In genomic region chr12:26471560-26471959, GRCh38 we compare ENCODE assay signal across 9 cellular contexts.
A peak's percentile ranks its signal among the peaks of the same experiment; 100 is the strongest.
DNase-seq lines count a peak whose midpoint lies in the region; ATAC-seq, FAIRE-seq and TF ChIP-seq lines count a peak whose summit lies in the region.
"Had no signal": no experiment of that assay in that cellular context is flagged by ENCODE, and none has a peak within 500 bp of the region (broad histone marks: within the 10 kb centered on the region; RNA-seq: fewer than 3 reads in every experiment).

No MANE protein-coding gene starts in this region.

- H4K20me1 ChIP-seq in GM12878 (ENCODE audit: control insufficient read depth, insufficient read depth) = no peaks in the 10 kb centered on the region; the same call in 1 of the 2 replicates

- TF ChIP-seq CTCF in GM12878 (IDR thresholded peaks at IDR 0.05 in 2 of 3, conservative IDR thresholded peaks at IDR 0.05 in 1 of 3; ENCODE audit: control insufficient read depth in 2 of 3, extremely low read depth in 1 of 3, insufficient read depth in 1 of 3, low read depth in 3 of 3, low read length in 3 of 3) = peak in 1 of 3 experiments; percentile 21; a peak in 1 of 6 replicates

- peaks cover 0 to 12% of the 10 kb centered on the region in 2 experiments; a peak in 3 of 4 replicates for H3K36me3 ChIP-seq in GM12878 (ENCODE audit: control insufficient read depth in 2 of 2, insufficient read depth in 2 of 2, low read length in 1 of 2)

- H3K4me2 ChIP-seq in GM12878 (ENCODE audit: control insufficient read depth, insufficient read depth) = peak overlapping the region; percentile 31; the same call in 1 of the 2 replicates

- RAD21 ChIA-PET in GM12878 (lab: Charles Lee; ENCODE audit: unreplicated experiment) = no interaction called here

- H3K9me3 Mint-ChIP-seq in stimulated activated naive B cell treated with anti-CD40 and anti-IgM and Interleukin-4, amounts not matched to agents 10 μg/mL and 1 μg/mL and 100 μg/mL, for 72 hours = no peaks in the 10 kb centered on the region

- intact Hi-C loops in GM12878 (cut with micrococcal nuclease; ENCODE audit: unreplicated experiment) = loop anchor here (2.0 kb wide), 1 partner anchor 353 kb away; no protein-coding TSS in a partner anchor

- CTCF ChIA-PET in GM12878 (lab: Yijun Ruan, JAX) = no interaction called here

- DNase-seq in GM04504 (ENCODE audit: low read depth) = peak; percentile 17
- DNase-seq in GM12878 (ENCODE audit: low read depth, low spot score) = peak; percentile 82
- DNase-seq in stimulated activated naive B cell treated with anti-CD40 and anti-IgM and Interleukin-4, amounts not matched to agents 10 μg/mL and 1 μg/mL and 100 μg/mL, for 72 hours = peak; percentile 26
- DNase-seq in activated CD4-positive, CD25-positive, alpha-beta regulatory T cell treated with anti-CD3 and anti-CD28 coated beads, Interleukin-2, amount 50 U/mL, for 72 hours = no peak
- no peak for DNase-seq in DMS114 treated with DMSO at 0.1 percent for 48 hours (lab: John Stamatoyannopoulos, UW; ENCODE audit: unreplicated experiment)
- no peak for DNase-seq in NCI-H2227 treated with DMSO at 0.1 percent for 48 hours (lab: John Stamatoyannopoulos, UW)

- H3K9ac ChIP-seq in GM12878 (ENCODE audit: control insufficient read depth, insufficient read depth, low read length) = no peak overlapping the region

- no peaks in the 10 kb centered on the region for H3K27me3 ChIP-seq in GM12878 (replicated peaks in 1 of 2; ENCODE audit: control insufficient read depth in 2 of 2, insufficient read depth in 2 of 2, low read length in 1 of 2)

- no peaks in the 10 kb centered on the region for H3K79me2 ChIP-seq in GM12878 (ENCODE audit: control insufficient read depth, insufficient read depth, low read length)

- H3K4me1 Mint-ChIP-seq in stimulated activated naive B cell treated with anti-CD40 and anti-IgM and Interleukin-4, amounts not matched to agents 10 μg/mL and 1 μg/mL and 100 μg/mL, for 72 hours = peaks cover 26 to 36% of the 10 kb centered on the region in 2 donors

- peak; percentile 36; the same call in 1 of the 2 replicates for TF ChIP-seq RAD21 in GM12878 (IDR thresholded peaks at IDR 0.05; ENCODE audit: insufficient read depth, low read depth, low read length)

- SMC1A ChIA-PET in GM12878 (lab: Charles Lee; ENCODE audit: uncharacterized antibody, unreplicated experiment) = no interaction called here

- FAIRE-seq in GM12878 (lab: Jason Lieb, UNC) = peak; percentile 86
- FAIRE-seq: colon had no signal

- no peaks in the 10 kb centered on the region for H3K27me3 Mint-ChIP-seq in stimulated activated naive B cell treated with anti-CD40 and anti-IgM and Interleukin-4, amounts not matched to agents 10 μg/mL and 1 μg/mL and 100 μg/mL, for 72 hours

- POLR2A ChIA-PET in GM12878 (lab: Charles Lee) = interaction anchor here (1.1 kb wide), 1 partner anchor 9 kb away, joined by 5 read pairs; no protein-coding TSS in a partner anchor

- peak overlapping the region; percentile 27; the same call in 1 of the 2 replicates for H3K27ac ChIP-seq in GM12878 (ENCODE audit: control insufficient read depth, insufficient read depth)

- H3K4me1 ChIP-seq in GM12878 (ENCODE audit: control insufficient read depth, insufficient read depth, low read length) = peaks cover 35% of the 10 kb centered on the region

- peak; percentile 82 to 87; a peak in 3 of 4 replicates for TF ChIP-seq EP300 in GM12878 (IDR thresholded peaks at IDR 0.05; ENCODE audit: borderline replicate concordance in 1 of 2, control insufficient read depth in 1 of 2, low read depth in 2 of 2, low read length in 2 of 2)

- no peak overlapping the region for H2AFZ ChIP-seq in GM12878 (ENCODE audit: control insufficient read depth, low read depth, low read length)

- H3K36me3 Mint-ChIP-seq in stimulated activated naive B cell treated with anti-CD40 and anti-IgM and Interleukin-4, amounts not matched to agents 10 μg/mL and 1 μg/mL and 100 μg/mL, for 72 hours = peaks cover 4 to 29% of the 10 kb centered on the region in 2 donors

- in situ Hi-C loops in GM12878 (cut with MboI) = no loop called here

- peak overlapping the region in 1 of 2 donors; percentile 1 for H3K4me3 Mint-ChIP-seq in stimulated activated naive B cell treated with anti-CD40 and anti-IgM and Interleukin-4, amounts not matched to agents 10 μg/mL and 1 μg/mL and 100 μg/mL, for 72 hours

- H3K4me3 ChIP-seq in GM12878 = peak overlapping the region; percentile 32; the same call in 1 of the 2 replicates

- H3K27ac Mint-ChIP-seq in stimulated activated naive B cell treated with anti-CD40 and anti-IgM and Interleukin-4, amounts not matched to agents 10 μg/mL and 1 μg/mL and 100 μg/mL, for 72 hours = peak overlapping the region; percentile 1

- peak; percentile 70 for ATAC-seq in GM21381 (IDR thresholded peaks at IDR 0.05; ENCODE audit: unreplicated experiment)
- ATAC-seq in HG03521 (IDR thresholded peaks at IDR 0.05; ENCODE audit: unreplicated experiment) = peak; percentile 72
- peak; percentile 84 for ATAC-seq in GM12878
- peak; percentile 81 to 84 for ATAC-seq in stimulated activated naive B cell treated with anti-CD40 and anti-IgM and Interleukin-4, amounts not matched to agents 10 μg/mL and 1 μg/mL and 100 μg/mL, for 72 hours (replicated peaks)

- TF ChIP-seq POLR2A in GM12878 (IDR thresholded peaks at IDR 0.05; ENCODE audit: low read depth, low read length) = no peak

- no peaks in the 10 kb centered on the region for H3K9me3 ChIP-seq in GM12878 (replicated peaks; ENCODE audit: control insufficient read depth, insufficient read depth, low read length)

- no TSS peak for BruUV-seq in GM12878 (replicated peaks; lab: Mats Ljungman, UMichigan)

TF ChIP-seq in GM12878, 131 proteins besides CTCF, POLR2A, EP300 and RAD21 (continues in another document):
- no peak for TF ChIP-seq NFXL1 (IDR thresholded peaks at IDR 0.05; ENCODE audit: borderline replicate concordance)
- TF ChIP-seq E2F4 (IDR thresholded peaks at IDR 0.05; ENCODE audit: low read depth, low read length) = no peak
- TF ChIP-seq SIX5 (IDR thresholded peaks at IDR 0.05; ENCODE audit: low read depth, low read length, severe bottlenecking) = no peak
- peak; percentile 98 for TF ChIP-seq NFIC (IDR thresholded peaks at IDR 0.05; ENCODE audit: low read depth, low read length)
- peak; percentile 84; the same call in 1 of the 2 replicates for TF ChIP-seq RCOR1 (conservative IDR thresholded peaks at IDR 0.05; ENCODE audit: low read depth, low read length)
- peak; percentile 93 for TF ChIP-seq MEF2A (IDR thresholded peaks at IDR 0.05; ENCODE audit: insufficient read depth, low read depth, low read length)
- TF ChIP-seq RUNX3 (IDR thresholded peaks at IDR 0.05; ENCODE audit: low read length) = peak; percentile 94
- TF ChIP-seq BMI1 (IDR thresholded peaks at IDR 0.05; ENCODE audit: borderline replicate concordance) = peak; percentile 54; the same call in 1 of the 2 replicates
- TF ChIP-seq REST (IDR thresholded peaks at IDR 0.05; ENCODE audit: low read depth, low read length) = no peak
- TF ChIP-seq POU2F2 (IDR thresholded peaks at IDR 0.05; ENCODE audit: borderline replicate concordance, low read depth, low read length) = peak; percentile 85
- TF ChIP-seq IRF4 (IDR thresholded peaks at IDR 0.05; ENCODE audit: low read depth, low read length) = peak; percentile 91
- TF ChIP-seq MEF2B (IDR thresholded peaks at IDR 0.05; ENCODE audit: partially characterized antibody, poor library complexity, severe bottlenecking) = peak; percentile 89
- TF ChIP-seq BHLHE40 (IDR thresholded peaks at IDR 0.05; ENCODE audit: borderline replicate concordance in 1 of 2, low read depth in 2 of 2, low read length in 1 of 2) = peak; percentile 80 to 84
- TF ChIP-seq ZSCAN29 (IDR thresholded peaks at IDR 0.05) = no peak
- peak; percentile 18 for TF ChIP-seq SP1 (IDR thresholded peaks at IDR 0.05; ENCODE audit: low read depth, low read length)
- TF ChIP-seq FOXM1 (IDR thresholded peaks at IDR 0.05; ENCODE audit: low read depth, low read length) = peak; percentile 94
- peak; percentile 87 for TF ChIP-seq MTA3 (IDR thresholded peaks at IDR 0.05; ENCODE audit: borderline replicate concordance, low read length)
- TF ChIP-seq BACH1 (IDR thresholded peaks at IDR 0.05; ENCODE audit: borderline replicate concordance) = peak; percentile 68; the same call in 1 of the 2 replicates
- TF ChIP-seq RAD51 (IDR thresholded peaks at IDR 0.05) = peak; percentile 19; the same call in 1 of the 2 replicates

Comparison
In these comparisons a context has a peak if more than half of its experiments do, and no peak if none do; other contexts are left out.
1. DNase-seq: peak in GM04504 (single experiment), GM12878 (single experiment) and stimulated activated naive B cell treated with anti-CD40 and anti-IgM and Interleukin-4, amounts not matched to agents 10 μg/mL and 1 μg/mL and 100 μg/mL, for 72 hours (single experiment); none in activated CD4-positive, CD25-positive, alpha-beta regulatory T cell treated with anti-CD3 and anti-CD28 coated beads, Interleukin-2, amount 50 U/mL, for 72 hours (single experiment), DMS114 treated with DMSO at 0.1 percent for 48 hours (single experiment) and NCI-H2227 treated with DMSO at 0.1 percent for 48 hours (single experiment).
2. Peak in every context shown above with its lines, with median percentiles within 50 percentile points of each other: ATAC-seq.